9 cellular contexts compared by ENCODE assay signal in the genomic region with DNA sequence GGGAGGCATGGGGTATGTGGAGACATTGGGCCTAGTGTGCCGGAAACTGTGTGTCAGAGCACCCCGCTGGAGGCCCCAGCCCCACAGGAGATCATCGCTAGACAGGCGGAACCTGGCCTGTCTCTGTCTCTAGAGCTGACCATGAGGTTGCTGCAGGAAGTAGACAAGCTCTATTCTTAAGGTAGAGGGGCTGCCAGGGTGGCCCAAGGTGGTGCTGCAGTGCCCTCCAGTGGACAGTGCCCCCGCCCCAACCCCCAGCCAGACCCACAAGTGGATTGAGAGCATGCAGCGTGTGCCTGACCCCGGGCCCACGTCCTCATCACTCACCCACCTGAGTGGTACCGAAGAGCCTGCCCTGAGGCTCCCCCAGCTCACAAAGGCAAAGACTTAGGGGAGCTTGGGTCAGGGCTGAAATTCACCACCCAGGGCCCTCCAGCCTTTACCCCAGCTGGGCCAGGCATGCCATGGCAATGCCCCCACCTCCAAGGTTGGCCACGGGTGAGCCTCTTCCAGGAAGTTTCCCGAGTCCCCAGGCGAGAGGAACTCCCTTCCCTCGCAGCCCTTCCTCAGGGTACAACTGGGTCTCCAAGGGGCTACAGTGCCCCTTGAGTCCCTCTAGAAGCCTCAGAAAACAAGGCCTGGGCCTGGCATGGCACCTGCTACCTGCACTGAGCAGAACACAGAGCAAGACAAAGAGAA.
A peak's percentile ranks its signal among the peaks of the same experiment; 100 is the strongest.
DNase-seq lines count a peak whose midpoint lies in the region; ATAC-seq and TF ChIP-seq lines count a peak whose summit lies in the region.
"Had no signal": no experiment of that assay in that cellular context is flagged by ENCODE, and none has a peak within 500 bp of the region (broad histone marks: within the 10 kb centered on the region; RNA-seq: fewer than 3 reads in every experiment).

No MANE protein-coding gene starts in this region.

- in situ Hi-C loops in brain microvascular endothelial cell (cut with HindIII; ENCODE audit: low pct_ligation_motif_present, low sequenced_read_pairs): no loop called here

- H3K4me3 Mint-ChIP-seq in neural crest cell: no peak overlapping the region
- H3K4me3 Mint-ChIP-seq: activated B cell treated with CpG ODN at 0.5 μM for 24 hours had no signal

- no peaks in the 10 kb centered on the region; the same call in none of the 2 replicates for H3K27me3 ChIP-seq in GM06990 (replicated peaks; ENCODE audit: control insufficient read depth, insufficient read depth, low read length)
- no peaks in the 10 kb centered on the region for H3K27me3 ChIP-seq in brain microvascular endothelial cell (replicated peaks)

- no peaks in the 10 kb centered on the region for H3K36me3 ChIP-seq in GM06990 (ENCODE audit: control insufficient read depth, insufficient read depth, low read length)
- H3K36me3 ChIP-seq in brain microvascular endothelial cell (replicated peaks): no peaks in the 10 kb centered on the region

- ATAC-seq in HG02981 (IDR thresholded peaks at IDR 0.05; ENCODE audit: unreplicated experiment): no peak
- ATAC-seq in HG03342 (IDR thresholded peaks at IDR 0.05; ENCODE audit: unreplicated experiment): no peak

- H3K27me3 Mint-ChIP-seq in neural crest cell (ENCODE audit: low read depth): no peaks in the 10 kb centered on the region
- H3K27me3 Mint-ChIP-seq: activated B cell treated with CpG ODN at 0.5 μM for 24 hours had no signal

- DNase-seq in GM06990 (ENCODE audit: extremely low read depth, insufficient read length) (peak; percentile 15), brain microvascular endothelial cell (no peak), neural crest cell (ENCODE audit: low read depth, low spot score) (peak; percentile 19), middle frontal gyrus (ENCODE audit: extremely low spot score, low spot score) (no peak)
- DNase-seq in stimulated activated CD4-positive, alpha-beta T cell treated with anti-CD3 and anti-CD28 coated beads, Interleukin-4, amount 100 ng/mL, for 1 hour: no peak
- DNase-seq: activated B cell treated with CpG ODN at 0.5 μM for 24 hours had no signal

- no peaks in the 10 kb centered on the region for H3K9me3 Mint-ChIP-seq in neural crest cell
- H3K9me3 Mint-ChIP-seq: activated B cell treated with CpG ODN at 0.5 μM for 24 hours had no signal

- H3K4me3 ChIP-seq in GM06990 (replicated peaks; ENCODE audit: low read depth, low read length): no peak overlapping the region
- no peak overlapping the region for H3K4me3 ChIP-seq in brain microvascular endothelial cell (ENCODE audit: low read depth, low read length)

- no peak overlapping the region for H3K27ac ChIP-seq in brain microvascular endothelial cell

- TF ChIP-seq CTCF in GM06990 (IDR thresholded peaks at IDR 0.05; ENCODE audit: insufficient read depth, low read length, poor library complexity, severe bottlenecking) (peak; percentile 44), LNCAP (IDR thresholded peaks at IDR 0.05) (peak; percentile 23; the same call in 1 of the 2 replicates), brain microvascular endothelial cell (IDR thresholded peaks at IDR 0.05; ENCODE audit: low read depth, low read length, missing control alignments) (peak; percentile 60), neural crest cell (conservative IDR thresholded peaks at IDR 0.05) (peak; percentile 52)

- no peaks in the 10 kb centered on the region for H3K36me3 Mint-ChIP-seq in neural crest cell (ENCODE audit: low read depth)

- no peak overlapping the region for H3K27ac Mint-ChIP-seq in neural crest cell (ENCODE audit: unreplicated experiment)
- H3K27ac Mint-ChIP-seq: activated B cell treated with CpG ODN at 0.5 μM for 24 hours had no signal

- peaks cover 5% of the 10 kb centered on the region for H3K4me1 Mint-ChIP-seq in neural crest cell
- H3K4me1 Mint-ChIP-seq: activated B cell treated with CpG ODN at 0.5 μM for 24 hours had no signal

Comparison
In these comparisons a context has a peak if more than half of its experiments do, and no peak if none do; other contexts are left out.
1. DNase-seq: peak in GM06990 (single experiment) and neural crest cell (single experiment); none in brain microvascular endothelial cell (single experiment), middle frontal gyrus (single experiment) and stimulated activated CD4-positive, alpha-beta T cell treated with anti-CD3 and anti-CD28 coated beads, Interleukin-4, amount 100 ng/mL, for 1 hour (single experiment).
2. Peak in every context shown above with its lines, with median percentiles within 50 percentile points of each other: CTCF ChIP-seq.